17 cellular contexts compared by ENCODE assay signal in genomic region chr5:14034991-14035390, GRCh38.
DNase-seq lines count a peak whose midpoint lies in the region; ATAC-seq and TF ChIP-seq lines count a peak whose summit lies in the region.
"Had no signal": no experiment of that assay in that cellular context is flagged by ENCODE, and none has a peak within 500 bp of the region (broad histone marks: within the 10 kb centered on the region; RNA-seq: fewer than 3 reads in every experiment).

No MANE protein-coding gene starts in this region.

- H3K27me3 ChIP-seq in Panc1 (ENCODE audit: control insufficient read depth, insufficient read depth, low read length) = no peaks in the 10 kb centered on the region

- POLR2A ChIA-PET in Panc1 (lab: Charles Lee) = interaction anchor here (2.0 kb wide), 1 partner anchor 24 kb away, joined by 14 read pairs; no protein-coding TSS in a partner anchor

- DNase-seq in EL (peak; percentile 24), Panc1 (ENCODE audit: low read depth, low spot score) (no peak), fibroblast of pulmonary artery (ENCODE audit: low read depth) (peak; percentile 23), osteocyte (ENCODE audit: extremely low spot score, unreplicated experiment) (peak; percentile 36), activated T-cell treated with anti-CD3 and anti-CD28 coated beads for 4 hours (no peak), CD14-positive monocyte (ENCODE audit: low spot score) (no peak), NOMO-1 treated with DMSO at 0.1 percent for 48 hours (lab: John Stamatoyannopoulos, UW; ENCODE audit: unreplicated experiment) (no peak)
- DNase-seq: activated CD4-positive, alpha-beta T cell treated with anti-CD3 and anti-CD28 coated beads, Interleukin-2, amount 50 U/mL, for 48 hours; amniotic stem cell; NCI-H446 treated with DMSO at 0.1 percent for 48 hours; stimulated activated naive B cell treated with anti-CD40 and anti-IgM and Interleukin-4, amounts not matched to agents 10 μg/mL and 1 μg/mL and 100 μg/mL, for 72 hours had no signal

- H3K4me3 ChIP-seq in Panc1 (ENCODE audit: low read depth in 2 of 2, low read length in 2 of 2) (no peak overlapping the region), fibroblast of pulmonary artery (replicated peaks; ENCODE audit: low read depth, low read length) (no peak overlapping the region)
- H3K4me3 ChIP-seq: SK-N-MC had no signal

- peak overlapping the region; percentile 100 for H3K27ac ChIP-seq in Panc1 (ENCODE audit: low read length)
- H3K27ac ChIP-seq: SK-N-MC had no signal

- BruUV-seq in Panc1 (replicated peaks; lab: Mats Ljungman, UMichigan) = no TSS peak

- H3K9me3 Mint-ChIP-seq in osteocyte (ENCODE audit: unreplicated experiment) (no peaks in the 10 kb centered on the region), CD14-positive monocyte (peaks cover 0 to 3% (median 0%) of the 10 kb centered on the region in 7 donors)
- H3K9me3 Mint-ChIP-seq: dendritic cell treated with granulocyte-macrophage colony-stimulating factor and Interleukin-4, amounts not matched to agents 40 ng/mL and 50 ng/mL, for 4 days; neural crest cell; stimulated activated naive B cell treated with anti-CD40 and anti-IgM and Interleukin-4, amounts not matched to agents 10 μg/mL and 1 μg/mL and 100 μg/mL, for 72 hours had no signal

- CTCF ChIA-PET in Panc1 (lab: Charles Lee) = interaction anchor here (1.3 kb wide), 1 partner anchor 73 kb away, joined by 3 read pairs; no protein-coding TSS in a partner anchor

- ATAC-seq in Panc1 = no peak
- ATAC-seq in HG02571 (IDR thresholded peaks at IDR 0.05; ENCODE audit: unreplicated experiment) = no peak
- ATAC-seq: left lobe of liver had no signal

- H3K27ac Mint-ChIP-seq in osteocyte (ENCODE audit: unreplicated experiment) (peak overlapping the region; percentile 96), CD14-positive monocyte (no peak overlapping the region)
- H3K27ac Mint-ChIP-seq: B cell; dendritic cell treated with granulocyte-macrophage colony-stimulating factor and Interleukin-4, amounts not matched to agents 40 ng/mL and 50 ng/mL, for 4 days; stimulated activated naive B cell treated with anti-CD40 and anti-IgM and Interleukin-4, amounts not matched to agents 10 μg/mL and 1 μg/mL and 100 μg/mL, for 72 hours had no signal

- H3K9me3 ChIP-seq in Panc1 (ENCODE audit: control insufficient read depth, insufficient read depth, low read depth, low read length) = peaks cover 8% of the 10 kb centered on the region; the same call in 1 of the 2 replicates

- H3K36me3 Mint-ChIP-seq in osteocyte (ENCODE audit: unreplicated experiment) = no peaks in the 10 kb centered on the region
- no peaks in the 10 kb centered on the region for H3K36me3 Mint-ChIP-seq in CD14-positive monocyte
- H3K36me3 Mint-ChIP-seq: stimulated activated naive B cell treated with anti-CD40 and anti-IgM and Interleukin-4, amounts not matched to agents 10 μg/mL and 1 μg/mL and 100 μg/mL, for 72 hours had no signal

- intact Hi-C loops in Panc1 (cut with micrococcal nuclease; ENCODE audit: unreplicated experiment) = loop anchor here (5.0 kb wide), 2 partner anchors 43 to 72 kb away; no protein-coding TSS in a partner anchor
- intact Hi-C loops in CD14-positive monocyte (cut with micrococcal nuclease) = no loop called here

- H3K4me1 ChIP-seq in Panc1 (ENCODE audit: control insufficient read depth, insufficient read depth, low read length) = peaks cover 50% of the 10 kb centered on the region

- no peaks in the 10 kb centered on the region for H3K36me3 ChIP-seq in Panc1 (ENCODE audit: control insufficient read depth, insufficient read depth, low read length)

- peaks cover 66% of the 10 kb centered on the region for H3K4me1 Mint-ChIP-seq in osteocyte (ENCODE audit: unreplicated experiment)
- H3K4me1 Mint-ChIP-seq in CD14-positive monocyte = peaks cover 15% of the 10 kb centered on the region

- no peak overlapping the region for H3K4me3 Mint-ChIP-seq in osteocyte (ENCODE audit: unreplicated experiment)
- H3K4me3 Mint-ChIP-seq in CD14-positive monocyte = no peak overlapping the region
- H3K4me3 Mint-ChIP-seq: dendritic cell treated with granulocyte-macrophage colony-stimulating factor and Interleukin-4, amounts not matched to agents 40 ng/mL and 50 ng/mL, for 4 days; neural crest cell; stimulated activated naive B cell treated with anti-CD40 and anti-IgM and Interleukin-4, amounts not matched to agents 10 μg/mL and 1 μg/mL and 100 μg/mL, for 72 hours had no signal

- H3K27me3 Mint-ChIP-seq in osteocyte (ENCODE audit: unreplicated experiment) (no peaks in the 10 kb centered on the region), CD14-positive monocyte (ENCODE audit: low read depth in 3 of 3) (peaks cover 2 to 6% (median 4%) of the 10 kb centered on the region in 3 donors)

- TF ChIP-seq CTCF in Panc1 (IDR thresholded peaks at IDR 0.05) = no peak
- no peak for TF ChIP-seq CTCF in fibroblast of pulmonary artery (IDR thresholded peaks at IDR 0.05; ENCODE audit: low read length, missing control alignments)
- no peak for TF ChIP-seq CTCF in osteocyte (IDR thresholded peaks at IDR 0.05)
- no peak for TF ChIP-seq CTCF in CD14-positive monocyte (IDR thresholded peaks at IDR 0.05)

- in situ Hi-C loops in Panc1 (cut with HindIII; ENCODE audit: low pct_unique_long_range_greater_than_20kb, low sequenced_read_pairs) = no loop called here

Comparison
In these comparisons a context has a peak if more than half of its experiments do, and no peak if none do; other contexts are left out.
1. DNase-seq: peak in EL (single experiment), fibroblast of pulmonary artery (single experiment) and osteocyte (single experiment); none in Panc1 (single experiment), activated T-cell treated with anti-CD3 and anti-CD28 coated beads for 4 hours (single experiment), CD14-positive monocyte (single experiment) and NOMO-1 treated with DMSO at 0.1 percent for 48 hours (single experiment).